Comparison of ENCODE assay signal across 26 cellular contexts in the genomic region with DNA sequence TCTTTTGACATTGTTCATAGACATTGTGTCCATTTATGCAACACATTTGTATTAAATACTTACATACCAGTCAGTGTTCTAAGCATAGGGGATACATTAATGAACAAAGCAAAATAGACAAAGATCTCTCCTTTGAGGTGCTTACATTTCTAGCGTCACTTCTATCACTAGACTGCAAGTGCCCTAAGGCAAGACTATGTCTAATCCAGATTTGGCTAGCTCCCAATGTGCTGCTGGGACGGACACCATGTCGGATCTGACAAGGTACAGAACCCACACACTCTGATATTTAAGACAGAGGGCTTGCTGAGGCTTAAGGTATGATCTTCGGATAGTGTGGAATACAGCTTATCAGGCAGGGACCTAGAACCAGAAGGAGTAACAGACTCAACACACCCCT.
"Had no signal": no experiment of that assay in that cellular context is flagged by ENCODE, and none has a peak within 500 bp of the region (broad histone marks: within the 10 kb centered on the region; RNA-seq: fewer than 3 reads in every experiment).

No MANE protein-coding gene starts in this region.

- H3K27ac Mint-ChIP-seq: dendritic cell treated with granulocyte-macrophage colony-stimulating factor and Interleukin-4, amounts not matched to agents 40 ng/mL and 50 ng/mL, for 4 days; endodermal cell; nephron; stimulated activated effector memory CD8-positive, alpha-beta T cell treated with anti-CD3 and anti-CD28 coated beads, Interleukin-12 subunit alpha, Interleukin-12 subunit beta, amount 100 ng/mL, for 72 hours; type B pancreatic cell had no signal

- H3K4me1 Mint-ChIP-seq: endodermal cell; naive B cell; nephron; stimulated activated effector memory CD8-positive, alpha-beta T cell treated with anti-CD3 and anti-CD28 coated beads, Interleukin-12 subunit alpha, Interleukin-12 subunit beta, amount 100 ng/mL, for 72 hours had no signal

- H3K36me3 ChIP-seq: pancreas, prostate gland, right lobe of liver, suprapubic skin, thyroid gland, uterus had no signal

- H3K79me2 ChIP-seq: hepatocyte had no signal

- H3K27ac ChIP-seq: hepatocyte, pancreas, prostate gland, right lobe of liver, suprapubic skin, thyroid gland, uterus had no signal

- DNase-seq: effector CD4-positive, alpha-beta T cell; endodermal cell; foreskin melanocyte; head of caudate nucleus; left colon; left ventricle myocardium superior; mesendoderm; naive B cell; nucleus accumbens; pancreas; retina; right lobe of liver; stimulated activated CD4-positive, alpha-beta T cell treated with anti-CD3 and anti-CD28 coated beads, Interleukin-4, amount 100 ng/mL, for 1 hour; stimulated activated CD8-positive, alpha-beta memory T cell treated with anti-CD3 and anti-CD28 coated beads, Interleukin-4, amount 100 ng/mL, for 48 hours; stimulated activated naive CD8-positive, alpha-beta T cell treated with anti-CD3 and anti-CD28 coated beads, Interleukin-15, Interleukin-2, amounts not matched to agents 100 U/mL and 50 U/mL, for 24 hours; thyroid gland; uterus had no signal

- H3K4me1 ChIP-seq: pancreas, prostate gland, right lobe of liver, suprapubic skin, thyroid gland, uterus had no signal

- H3K4me3 ChIP-seq: hepatocyte, lung, pancreas, prostate gland, right lobe of liver, suprapubic skin, thyroid gland, uterus had no signal

- H2AFZ ChIP-seq: hepatocyte had no signal

- H3K4me3 Mint-ChIP-seq: dendritic cell treated with granulocyte-macrophage colony-stimulating factor and Interleukin-4, amounts not matched to agents 40 ng/mL and 50 ng/mL, for 4 days; endodermal cell; naive B cell; nephron; stimulated activated effector memory CD8-positive, alpha-beta T cell treated with anti-CD3 and anti-CD28 coated beads, Interleukin-12 subunit alpha, Interleukin-12 subunit beta, amount 100 ng/mL, for 72 hours; type B pancreatic cell had no signal

- H3K36me3 Mint-ChIP-seq: naive B cell; stimulated activated effector memory CD8-positive, alpha-beta T cell treated with anti-CD3 and anti-CD28 coated beads, Interleukin-12 subunit alpha, Interleukin-12 subunit beta, amount 100 ng/mL, for 72 hours; type B pancreatic cell had no signal

- FAIRE-seq: colon had no signal

- H3K27me3 Mint-ChIP-seq: dendritic cell treated with granulocyte-macrophage colony-stimulating factor and Interleukin-4, amounts not matched to agents 40 ng/mL and 50 ng/mL, for 4 days; naive B cell; type B pancreatic cell had no signal

- H3K9me3 ChIP-seq: pancreas, prostate gland, thyroid gland had no signal

- H3K4me2 ChIP-seq: hepatocyte had no signal

- H3K27me3 ChIP-seq: hepatocyte, pancreas, right lobe of liver, suprapubic skin, thyroid gland, uterus had no signal
